ENCODE assay signal across 2 cellular contexts in genomic region chr10:70380350-70381135, GRCh38.
TF ChIP-seq lines count a peak whose summit lies in the region.

No MANE protein-coding gene starts in this region.

TF ChIP-seq in IMR-90, 13 proteins besides CTCF, POLR2A, EP300 and RAD21:
- TF ChIP-seq RCOR1 (IDR thresholded peaks at IDR 0.05; ENCODE audit: insufficient replicate concordance, low read length) (no peak), RFX5 (IDR thresholded peaks at IDR 0.05; ENCODE audit: low read depth, low read length) (no peak), MXI1 (IDR thresholded peaks at IDR 0.05; ENCODE audit: borderline replicate concordance, low read depth, low read length) (no peak), CEBPB (IDR thresholded peaks at IDR 0.05; ENCODE audit: low read depth, low read length) (no peak), NFE2L2 (IDR thresholded peaks at IDR 0.05; ENCODE audit: low read depth, low read length) (no peak), MAFK (IDR thresholded peaks at IDR 0.05; ENCODE audit: low read depth, low read length) (no peak), FOS (IDR thresholded peaks at IDR 0.05; ENCODE audit: low read depth, low read length) (no peak), BHLHE40 (IDR thresholded peaks at IDR 0.05; ENCODE audit: low read depth, low read length) (no peak), MAZ (IDR thresholded peaks at IDR 0.05; ENCODE audit: borderline replicate concordance, low read depth, low read length) (no peak)
TF ChIP-seq in IMR-90: peak in this region for 0.

TF ChIP-seq in GM12878, 131 proteins besides CTCF, POLR2A, EP300 and RAD21:
- no peak for TF ChIP-seq CHD1 (IDR thresholded peaks at IDR 0.05; ENCODE audit: low read depth, low read length)
- TF ChIP-seq NR2F1 (conservative IDR thresholded peaks at IDR 0.05) = no peak
- TF ChIP-seq, protein P1, sequence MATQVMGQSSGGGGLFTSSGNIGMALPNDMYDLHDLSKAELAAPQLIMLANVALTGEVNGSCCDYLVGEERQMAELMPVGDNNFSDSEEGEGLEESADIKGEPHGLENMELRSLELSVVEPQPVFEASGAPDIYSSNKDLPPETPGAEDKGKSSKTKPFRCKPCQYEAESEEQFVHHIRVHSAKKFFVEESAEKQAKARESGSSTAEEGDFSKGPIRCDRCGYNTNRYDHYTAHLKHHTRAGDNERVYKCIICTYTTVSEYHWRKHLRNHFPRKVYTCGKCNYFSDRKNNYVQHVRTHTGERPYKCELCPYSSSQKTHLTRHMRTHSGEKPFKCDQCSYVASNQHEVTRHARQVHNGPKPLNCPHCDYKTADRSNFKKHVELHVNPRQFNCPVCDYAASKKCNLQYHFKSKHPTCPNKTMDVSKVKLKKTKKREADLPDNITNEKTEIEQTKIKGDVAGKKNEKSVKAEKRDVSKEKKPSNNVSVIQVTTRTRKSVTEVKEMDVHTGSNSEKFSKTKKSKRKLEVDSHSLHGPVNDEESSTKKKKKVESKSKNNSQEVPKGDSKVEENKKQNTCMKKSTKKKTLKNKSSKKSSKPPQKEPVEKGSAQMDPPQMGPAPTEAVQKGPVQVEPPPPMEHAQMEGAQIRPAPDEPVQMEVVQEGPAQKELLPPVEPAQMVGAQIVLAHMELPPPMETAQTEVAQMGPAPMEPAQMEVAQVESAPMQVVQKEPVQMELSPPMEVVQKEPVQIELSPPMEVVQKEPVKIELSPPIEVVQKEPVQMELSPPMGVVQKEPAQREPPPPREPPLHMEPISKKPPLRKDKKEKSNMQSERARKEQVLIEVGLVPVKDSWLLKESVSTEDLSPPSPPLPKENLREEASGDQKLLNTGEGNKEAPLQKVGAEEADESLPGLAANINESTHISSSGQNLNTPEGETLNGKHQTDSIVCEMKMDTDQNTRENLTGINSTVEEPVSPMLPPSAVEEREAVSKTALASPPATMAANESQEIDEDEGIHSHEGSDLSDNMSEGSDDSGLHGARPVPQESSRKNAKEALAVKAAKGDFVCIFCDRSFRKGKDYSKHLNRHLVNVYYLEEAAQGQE (IDR thresholded peaks at IDR 0.05; ENCODE audit: low read depth, low read length) = no peak
- TF ChIP-seq MTA2 (IDR thresholded peaks at IDR 0.05; ENCODE audit: low read depth) = no peak
- TF ChIP-seq SMARCA5 (IDR thresholded peaks at IDR 0.05) = no peak
- no peak for TF ChIP-seq TARDBP (IDR thresholded peaks at IDR 0.05; ENCODE audit: borderline replicate concordance)
- no peak for TF ChIP-seq ETV6 (conservative IDR thresholded peaks at IDR 0.05 in 1 of 2, IDR thresholded peaks at IDR 0.05 in 1 of 2; ENCODE audit: borderline replicate concordance in 1 of 2, low read depth in 1 of 2)
- no peak for TF ChIP-seq EZH2 (IDR thresholded peaks at IDR 0.05; ENCODE audit: borderline replicate concordance, control insufficient read depth, low read depth, low read length)
- no peak for TF ChIP-seq NBN (IDR thresholded peaks at IDR 0.05)
- no peak for TF ChIP-seq FOXM1 (IDR thresholded peaks at IDR 0.05; ENCODE audit: low read depth, low read length)
- TF ChIP-seq IRF4 (IDR thresholded peaks at IDR 0.05; ENCODE audit: low read depth, low read length) = no peak
- TF ChIP-seq BHLHE40 (IDR thresholded peaks at IDR 0.05; ENCODE audit: borderline replicate concordance in 1 of 2, low read depth in 2 of 2, low read length in 1 of 2) = no peak
- no peak for TF ChIP-seq CREM (IDR thresholded peaks at IDR 0.05; ENCODE audit: low read depth)
- TF ChIP-seq CEBPB (IDR thresholded peaks at IDR 0.05; ENCODE audit: borderline replicate concordance in 1 of 2, low read depth in 2 of 2, low read length in 2 of 2) = no peak
- TF ChIP-seq ZNF207 (IDR thresholded peaks at IDR 0.05; ENCODE audit: borderline replicate concordance) = no peak
- TF ChIP-seq KDM1A (IDR thresholded peaks at IDR 0.05; ENCODE audit: borderline replicate concordance) = no peak
- TF ChIP-seq, protein P2, sequence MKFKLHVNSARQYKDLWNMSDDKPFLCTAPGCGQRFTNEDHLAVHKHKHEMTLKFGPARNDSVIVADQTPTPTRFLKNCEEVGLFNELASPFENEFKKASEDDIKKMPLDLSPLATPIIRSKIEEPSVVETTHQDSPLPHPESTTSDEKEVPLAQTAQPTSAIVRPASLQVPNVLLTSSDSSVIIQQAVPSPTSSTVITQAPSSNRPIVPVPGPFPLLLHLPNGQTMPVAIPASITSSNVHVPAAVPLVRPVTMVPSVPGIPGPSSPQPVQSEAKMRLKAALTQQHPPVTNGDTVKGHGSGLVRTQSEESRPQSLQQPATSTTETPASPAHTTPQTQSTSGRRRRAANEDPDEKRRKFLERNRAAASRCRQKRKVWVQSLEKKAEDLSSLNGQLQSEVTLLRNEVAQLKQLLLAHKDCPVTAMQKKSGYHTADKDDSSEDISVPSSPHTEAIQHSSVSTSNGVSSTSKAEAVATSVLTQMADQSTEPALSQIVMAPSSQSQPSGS (IDR thresholded peaks at IDR 0.05; ENCODE audit: low read length) = no peak
